In the genomic region with DNA sequence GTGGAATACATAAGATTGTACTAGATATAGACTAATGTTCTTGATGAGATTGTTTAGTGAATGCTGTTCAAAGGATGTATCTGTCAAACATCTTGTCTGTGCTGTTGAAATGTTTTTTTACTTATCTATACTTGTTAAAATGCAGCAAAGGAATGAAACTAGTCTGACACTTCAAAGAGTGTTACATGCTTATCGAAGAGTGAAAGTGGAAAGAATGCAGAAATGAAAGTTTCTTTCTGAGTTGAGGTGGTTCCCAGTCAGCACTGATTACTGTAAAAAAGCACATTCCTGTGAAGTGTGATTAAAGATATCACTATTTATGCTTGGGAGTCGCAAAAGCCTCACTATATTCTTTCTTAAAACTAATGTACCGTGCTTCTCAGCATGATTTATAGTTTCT, we compare ENCODE assay signal across 1 cellular context.
A peak's percentile ranks its signal among the peaks of the same experiment; 100 is the strongest.
TF ChIP-seq lines count a peak whose summit lies in the region.

No MANE protein-coding gene starts in this region.

TF ChIP-seq in GM12878, 131 proteins besides CTCF, POLR2A, EP300 and RAD21 (continued from another document and continues in another):
- TF ChIP-seq, protein P1, sequence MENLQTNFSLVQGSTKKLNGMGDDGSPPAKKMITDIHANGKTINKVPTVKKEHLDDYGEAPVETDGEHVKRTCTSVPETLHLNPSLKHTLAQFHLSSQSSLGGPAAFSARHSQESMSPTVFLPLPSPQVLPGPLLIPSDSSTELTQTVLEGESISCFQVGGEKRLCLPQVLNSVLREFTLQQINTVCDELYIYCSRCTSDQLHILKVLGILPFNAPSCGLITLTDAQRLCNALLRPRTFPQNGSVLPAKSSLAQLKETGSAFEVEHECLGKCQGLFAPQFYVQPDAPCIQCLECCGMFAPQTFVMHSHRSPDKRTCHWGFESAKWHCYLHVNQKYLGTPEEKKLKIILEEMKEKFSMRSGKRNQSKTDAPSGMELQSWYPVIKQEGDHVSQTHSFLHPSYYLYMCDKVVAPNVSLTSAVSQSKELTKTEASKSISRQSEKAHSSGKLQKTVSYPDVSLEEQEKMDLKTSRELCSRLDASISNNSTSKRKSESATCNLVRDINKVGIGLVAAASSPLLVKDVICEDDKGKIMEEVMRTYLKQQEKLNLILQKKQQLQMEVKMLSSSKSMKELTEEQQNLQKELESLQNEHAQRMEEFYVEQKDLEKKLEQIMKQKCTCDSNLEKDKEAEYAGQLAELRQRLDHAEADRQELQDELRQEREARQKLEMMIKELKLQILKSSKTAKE (IDR thresholded peaks at IDR 0.05; ENCODE audit: low read depth, poor library complexity, severe bottlenecking): peak; percentile 56
- TF ChIP-seq TCF12 (IDR thresholded peaks at IDR 0.05; ENCODE audit: low read depth, low read length): no peak
- TF ChIP-seq CEBPB (IDR thresholded peaks at IDR 0.05; ENCODE audit: borderline replicate concordance in 1 of 2, low read depth in 2 of 2, low read length in 2 of 2): no peak
- no peak for TF ChIP-seq POU2F2 (IDR thresholded peaks at IDR 0.05; ENCODE audit: borderline replicate concordance, low read depth, low read length)
- TF ChIP-seq, protein P2, sequence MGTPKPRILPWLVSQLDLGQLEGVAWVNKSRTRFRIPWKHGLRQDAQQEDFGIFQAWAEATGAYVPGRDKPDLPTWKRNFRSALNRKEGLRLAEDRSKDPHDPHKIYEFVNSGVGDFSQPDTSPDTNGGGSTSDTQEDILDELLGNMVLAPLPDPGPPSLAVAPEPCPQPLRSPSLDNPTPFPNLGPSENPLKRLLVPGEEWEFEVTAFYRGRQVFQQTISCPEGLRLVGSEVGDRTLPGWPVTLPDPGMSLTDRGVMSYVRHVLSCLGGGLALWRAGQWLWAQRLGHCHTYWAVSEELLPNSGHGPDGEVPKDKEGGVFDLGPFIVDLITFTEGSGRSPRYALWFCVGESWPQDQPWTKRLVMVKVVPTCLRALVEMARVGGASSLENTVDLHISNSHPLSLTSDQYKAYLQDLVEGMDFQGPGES (IDR thresholded peaks at IDR 0.05): no peak
- TF ChIP-seq NRF1 (conservative IDR thresholded peaks at IDR 0.05; ENCODE audit: low read depth, low read length): no peak
- TF ChIP-seq WRNIP1 (IDR thresholded peaks at IDR 0.05; ENCODE audit: borderline replicate concordance, low read depth, low read length): no peak
- TF ChIP-seq MTA3 (IDR thresholded peaks at IDR 0.05; ENCODE audit: borderline replicate concordance, low read length): no peak
- TF ChIP-seq PAX8 (IDR thresholded peaks at IDR 0.05): no peak
- TF ChIP-seq ZNF24 (IDR thresholded peaks at IDR 0.05): no peak
- no peak for TF ChIP-seq SMAD1 (IDR thresholded peaks at IDR 0.05; ENCODE audit: low read depth, partially characterized antibody)
- no peak for TF ChIP-seq HDAC6 (IDR thresholded peaks at IDR 0.05; ENCODE audit: unreplicated experiment)
- TF ChIP-seq, protein P3, sequence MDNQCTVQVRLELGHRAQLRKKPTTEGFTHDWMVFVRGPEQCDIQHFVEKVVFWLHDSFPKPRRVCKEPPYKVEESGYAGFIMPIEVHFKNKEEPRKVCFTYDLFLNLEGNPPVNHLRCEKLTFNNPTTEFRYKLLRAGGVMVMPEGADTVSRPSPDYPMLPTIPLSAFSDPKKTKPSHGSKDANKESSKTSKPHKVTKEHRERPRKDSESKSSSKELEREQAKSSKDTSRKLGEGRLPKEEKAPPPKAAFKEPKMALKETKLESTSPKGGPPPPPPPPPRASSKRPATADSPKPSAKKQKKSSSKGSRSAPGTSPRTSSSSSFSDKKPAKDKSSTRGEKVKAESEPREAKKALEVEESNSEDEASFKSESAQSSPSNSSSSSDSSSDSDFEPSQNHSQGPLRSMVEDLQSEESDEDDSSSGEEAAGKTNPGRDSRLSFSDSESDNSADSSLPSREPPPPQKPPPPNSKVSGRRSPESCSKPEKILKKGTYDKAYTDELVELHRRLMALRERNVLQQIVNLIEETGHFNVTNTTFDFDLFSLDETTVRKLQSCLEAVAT (IDR thresholded peaks at IDR 0.05): no peak
- TF ChIP-seq NR2C1 (IDR thresholded peaks at IDR 0.05): no peak
- TF ChIP-seq, protein P4, sequence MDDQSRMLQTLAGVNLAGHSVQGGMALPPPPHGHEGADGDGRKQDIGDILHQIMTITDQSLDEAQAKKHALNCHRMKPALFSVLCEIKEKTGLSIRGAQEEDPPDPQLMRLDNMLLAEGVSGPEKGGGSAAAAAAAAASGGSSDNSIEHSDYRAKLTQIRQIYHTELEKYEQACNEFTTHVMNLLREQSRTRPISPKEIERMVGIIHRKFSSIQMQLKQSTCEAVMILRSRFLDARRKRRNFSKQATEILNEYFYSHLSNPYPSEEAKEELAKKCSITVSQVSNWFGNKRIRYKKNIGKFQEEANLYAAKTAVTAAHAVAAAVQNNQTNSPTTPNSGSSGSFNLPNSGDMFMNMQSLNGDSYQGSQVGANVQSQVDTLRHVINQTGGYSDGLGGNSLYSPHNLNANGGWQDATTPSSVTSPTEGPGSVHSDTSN (IDR thresholded peaks at IDR 0.05; ENCODE audit: insufficient replicate concordance, low read depth, low read length): no peak
- TF ChIP-seq, protein P5, sequence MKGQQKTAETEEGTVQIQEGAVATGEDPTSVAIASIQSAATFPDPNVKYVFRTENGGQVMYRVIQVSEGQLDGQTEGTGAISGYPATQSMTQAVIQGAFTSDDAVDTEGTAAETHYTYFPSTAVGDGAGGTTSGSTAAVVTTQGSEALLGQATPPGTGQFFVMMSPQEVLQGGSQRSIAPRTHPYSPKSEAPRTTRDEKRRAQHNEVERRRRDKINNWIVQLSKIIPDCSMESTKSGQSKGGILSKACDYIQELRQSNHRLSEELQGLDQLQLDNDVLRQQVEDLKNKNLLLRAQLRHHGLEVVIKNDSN (IDR thresholded peaks at IDR 0.05; ENCODE audit: borderline replicate concordance, extremely low read length, insufficient read depth, low read depth, low read length): no peak
- TF ChIP-seq, protein P6, sequence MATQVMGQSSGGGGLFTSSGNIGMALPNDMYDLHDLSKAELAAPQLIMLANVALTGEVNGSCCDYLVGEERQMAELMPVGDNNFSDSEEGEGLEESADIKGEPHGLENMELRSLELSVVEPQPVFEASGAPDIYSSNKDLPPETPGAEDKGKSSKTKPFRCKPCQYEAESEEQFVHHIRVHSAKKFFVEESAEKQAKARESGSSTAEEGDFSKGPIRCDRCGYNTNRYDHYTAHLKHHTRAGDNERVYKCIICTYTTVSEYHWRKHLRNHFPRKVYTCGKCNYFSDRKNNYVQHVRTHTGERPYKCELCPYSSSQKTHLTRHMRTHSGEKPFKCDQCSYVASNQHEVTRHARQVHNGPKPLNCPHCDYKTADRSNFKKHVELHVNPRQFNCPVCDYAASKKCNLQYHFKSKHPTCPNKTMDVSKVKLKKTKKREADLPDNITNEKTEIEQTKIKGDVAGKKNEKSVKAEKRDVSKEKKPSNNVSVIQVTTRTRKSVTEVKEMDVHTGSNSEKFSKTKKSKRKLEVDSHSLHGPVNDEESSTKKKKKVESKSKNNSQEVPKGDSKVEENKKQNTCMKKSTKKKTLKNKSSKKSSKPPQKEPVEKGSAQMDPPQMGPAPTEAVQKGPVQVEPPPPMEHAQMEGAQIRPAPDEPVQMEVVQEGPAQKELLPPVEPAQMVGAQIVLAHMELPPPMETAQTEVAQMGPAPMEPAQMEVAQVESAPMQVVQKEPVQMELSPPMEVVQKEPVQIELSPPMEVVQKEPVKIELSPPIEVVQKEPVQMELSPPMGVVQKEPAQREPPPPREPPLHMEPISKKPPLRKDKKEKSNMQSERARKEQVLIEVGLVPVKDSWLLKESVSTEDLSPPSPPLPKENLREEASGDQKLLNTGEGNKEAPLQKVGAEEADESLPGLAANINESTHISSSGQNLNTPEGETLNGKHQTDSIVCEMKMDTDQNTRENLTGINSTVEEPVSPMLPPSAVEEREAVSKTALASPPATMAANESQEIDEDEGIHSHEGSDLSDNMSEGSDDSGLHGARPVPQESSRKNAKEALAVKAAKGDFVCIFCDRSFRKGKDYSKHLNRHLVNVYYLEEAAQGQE (IDR thresholded peaks at IDR 0.05; ENCODE audit: low read depth, low read length): no peak
- no peak for TF ChIP-seq MYB (IDR thresholded peaks at IDR 0.05; ENCODE audit: borderline replicate concordance, low read depth, low read length)
- no peak for TF ChIP-seq KDM1A (IDR thresholded peaks at IDR 0.05; ENCODE audit: borderline replicate concordance)
- TF ChIP-seq, protein P7, sequence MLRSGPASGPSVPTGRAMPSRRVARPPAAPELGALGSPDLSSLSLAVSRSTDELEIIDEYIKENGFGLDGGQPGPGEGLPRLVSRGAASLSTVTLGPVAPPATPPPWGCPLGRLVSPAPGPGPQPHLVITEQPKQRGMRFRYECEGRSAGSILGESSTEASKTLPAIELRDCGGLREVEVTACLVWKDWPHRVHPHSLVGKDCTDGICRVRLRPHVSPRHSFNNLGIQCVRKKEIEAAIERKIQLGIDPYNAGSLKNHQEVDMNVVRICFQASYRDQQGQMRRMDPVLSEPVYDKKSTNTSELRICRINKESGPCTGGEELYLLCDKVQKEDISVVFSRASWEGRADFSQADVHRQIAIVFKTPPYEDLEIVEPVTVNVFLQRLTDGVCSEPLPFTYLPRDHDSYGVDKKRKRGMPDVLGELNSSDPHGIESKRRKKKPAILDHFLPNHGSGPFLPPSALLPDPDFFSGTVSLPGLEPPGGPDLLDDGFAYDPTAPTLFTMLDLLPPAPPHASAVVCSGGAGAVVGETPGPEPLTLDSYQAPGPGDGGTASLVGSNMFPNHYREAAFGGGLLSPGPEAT (IDR thresholded peaks at IDR 0.05; ENCODE audit: low read depth): peak; percentile 89
- TF ChIP-seq, protein P8, sequence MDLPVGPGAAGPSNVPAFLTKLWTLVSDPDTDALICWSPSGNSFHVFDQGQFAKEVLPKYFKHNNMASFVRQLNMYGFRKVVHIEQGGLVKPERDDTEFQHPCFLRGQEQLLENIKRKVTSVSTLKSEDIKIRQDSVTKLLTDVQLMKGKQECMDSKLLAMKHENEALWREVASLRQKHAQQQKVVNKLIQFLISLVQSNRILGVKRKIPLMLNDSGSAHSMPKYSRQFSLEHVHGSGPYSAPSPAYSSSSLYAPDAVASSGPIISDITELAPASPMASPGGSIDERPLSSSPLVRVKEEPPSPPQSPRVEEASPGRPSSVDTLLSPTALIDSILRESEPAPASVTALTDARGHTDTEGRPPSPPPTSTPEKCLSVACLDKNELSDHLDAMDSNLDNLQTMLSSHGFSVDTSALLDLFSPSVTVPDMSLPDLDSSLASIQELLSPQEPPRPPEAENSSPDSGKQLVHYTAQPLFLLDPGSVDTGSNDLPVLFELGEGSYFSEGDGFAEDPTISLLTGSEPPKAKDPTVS (IDR thresholded peaks at IDR 0.05; ENCODE audit: low read depth, low read length): no peak
- no peak for TF ChIP-seq PML (IDR thresholded peaks at IDR 0.05; ENCODE audit: low read length)
- TF ChIP-seq GABPA (IDR thresholded peaks at IDR 0.05; ENCODE audit: low read depth): no peak
- no peak for TF ChIP-seq CHD4 (IDR thresholded peaks at IDR 0.05)
- TF ChIP-seq, protein P9, sequence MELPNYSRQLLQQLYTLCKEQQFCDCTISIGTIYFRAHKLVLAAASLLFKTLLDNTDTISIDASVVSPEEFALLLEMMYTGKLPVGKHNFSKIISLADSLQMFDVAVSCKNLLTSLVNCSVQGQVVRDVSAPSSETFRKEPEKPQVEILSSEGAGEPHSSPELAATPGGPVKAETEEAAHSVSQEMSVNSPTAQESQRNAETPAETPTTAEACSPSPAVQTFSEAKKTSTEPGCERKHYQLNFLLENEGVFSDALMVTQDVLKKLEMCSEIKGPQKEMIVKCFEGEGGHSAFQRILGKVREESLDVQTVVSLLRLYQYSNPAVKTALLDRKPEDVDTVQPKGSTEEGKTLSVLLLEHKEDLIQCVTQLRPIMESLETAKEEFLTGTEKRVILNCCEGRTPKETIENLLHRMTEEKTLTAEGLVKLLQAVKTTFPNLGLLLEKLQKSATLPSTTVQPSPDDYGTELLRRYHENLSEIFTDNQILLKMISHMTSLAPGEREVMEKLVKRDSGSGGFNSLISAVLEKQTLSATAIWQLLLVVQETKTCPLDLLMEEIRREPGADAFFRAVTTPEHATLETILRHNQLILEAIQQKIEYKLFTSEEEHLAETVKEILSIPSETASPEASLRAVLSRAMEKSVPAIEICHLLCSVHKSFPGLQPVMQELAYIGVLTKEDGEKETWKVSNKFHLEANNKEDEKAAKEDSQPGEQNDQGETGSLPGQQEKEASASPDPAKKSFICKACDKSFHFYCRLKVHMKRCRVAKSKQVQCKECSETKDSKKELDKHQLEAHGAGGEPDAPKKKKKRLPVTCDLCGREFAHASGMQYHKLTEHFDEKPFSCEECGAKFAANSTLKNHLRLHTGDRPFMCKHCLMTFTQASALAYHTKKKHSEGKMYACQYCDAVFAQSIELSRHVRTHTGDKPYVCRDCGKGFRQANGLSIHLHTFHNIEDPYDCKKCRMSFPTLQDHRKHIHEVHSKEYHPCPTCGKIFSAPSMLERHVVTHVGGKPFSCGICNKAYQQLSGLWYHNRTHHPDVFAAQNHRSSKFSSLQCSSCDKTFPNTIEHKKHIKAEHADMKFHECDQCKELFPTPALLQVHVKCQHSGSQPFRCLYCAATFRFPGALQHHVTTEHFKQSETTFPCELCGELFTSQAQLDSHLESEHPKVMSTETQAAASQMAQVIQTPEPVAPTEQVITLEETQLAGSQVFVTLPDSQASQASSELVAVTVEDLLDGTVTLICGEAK (IDR thresholded peaks at IDR 0.05; ENCODE audit: borderline replicate concordance): no peak
- no peak for TF ChIP-seq ZNF207 (IDR thresholded peaks at IDR 0.05; ENCODE audit: borderline replicate concordance)
- peak; percentile 43; the same call in 1 of the 2 replicates for TF ChIP-seq BACH1 (IDR thresholded peaks at IDR 0.05; ENCODE audit: borderline replicate concordance)
- TF ChIP-seq LARP7 (IDR thresholded peaks at IDR 0.05): no peak
- no peak for TF ChIP-seq CBX3 (IDR thresholded peaks at IDR 0.05; ENCODE audit: borderline replicate concordance, low read depth)
- TF ChIP-seq NR2C2 (IDR thresholded peaks at IDR 0.05; ENCODE audit: borderline replicate concordance, control insufficient read depth, insufficient read length, low read depth): no peak
- TF ChIP-seq ZSCAN29 (IDR thresholded peaks at IDR 0.05): no peak
- no peak for TF ChIP-seq NFXL1 (IDR thresholded peaks at IDR 0.05; ENCODE audit: borderline replicate concordance)
- TF ChIP-seq PAX5 (IDR thresholded peaks at IDR 0.05; ENCODE audit: borderline replicate concordance, low read depth, low read length): 0 out of 2 replicates have a peak, but pooled peaks have one; percentile 29
- TF ChIP-seq, protein P10, sequence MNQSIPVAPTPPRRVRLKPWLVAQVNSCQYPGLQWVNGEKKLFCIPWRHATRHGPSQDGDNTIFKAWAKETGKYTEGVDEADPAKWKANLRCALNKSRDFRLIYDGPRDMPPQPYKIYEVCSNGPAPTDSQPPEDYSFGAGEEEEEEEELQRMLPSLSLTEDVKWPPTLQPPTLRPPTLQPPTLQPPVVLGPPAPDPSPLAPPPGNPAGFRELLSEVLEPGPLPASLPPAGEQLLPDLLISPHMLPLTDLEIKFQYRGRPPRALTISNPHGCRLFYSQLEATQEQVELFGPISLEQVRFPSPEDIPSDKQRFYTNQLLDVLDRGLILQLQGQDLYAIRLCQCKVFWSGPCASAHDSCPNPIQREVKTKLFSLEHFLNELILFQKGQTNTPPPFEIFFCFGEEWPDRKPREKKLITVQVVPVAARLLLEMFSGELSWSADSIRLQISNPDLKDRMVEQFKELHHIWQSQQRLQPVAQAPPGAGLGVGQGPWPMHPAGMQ (IDR thresholded peaks at IDR 0.05; ENCODE audit: borderline replicate concordance): no peak
- peak; percentile 79 for TF ChIP-seq NFIC (IDR thresholded peaks at IDR 0.05; ENCODE audit: low read depth, low read length)
- no peak for TF ChIP-seq SMC3 (IDR thresholded peaks at IDR 0.05; ENCODE audit: borderline replicate concordance, low read length)
- TF ChIP-seq ZNF384 (IDR thresholded peaks at IDR 0.05; ENCODE audit: borderline replicate concordance, low read depth, low read length): no peak
- no peak for TF ChIP-seq EGR1 (IDR thresholded peaks at IDR 0.05; ENCODE audit: borderline replicate concordance in 1 of 2, low read depth in 2 of 2, low read length in 2 of 2)
- no peak for TF ChIP-seq YY1 (IDR thresholded peaks at IDR 0.05; ENCODE audit: low read depth, low read length)
